11 cellular contexts compared by ENCODE assay signal in the genomic region with DNA sequence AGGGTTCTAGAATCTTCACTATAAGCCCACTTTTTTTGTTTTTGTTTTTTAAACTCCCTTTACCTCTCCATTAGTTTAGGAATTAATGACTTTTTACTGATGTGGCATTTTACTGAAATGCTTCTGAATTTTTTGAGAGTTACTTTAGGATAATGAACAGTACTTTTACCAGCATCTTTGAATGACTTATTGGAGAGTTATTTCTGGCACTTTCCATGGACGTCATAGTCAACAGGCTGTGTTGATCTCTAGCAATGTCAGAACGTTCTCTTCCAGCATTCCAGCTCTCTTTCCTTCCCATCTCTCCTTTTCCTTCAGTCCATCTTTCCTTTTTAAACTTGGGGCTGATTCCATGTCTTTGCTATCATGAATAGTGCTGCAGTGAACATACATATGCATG. TPM values are rescaled to one million over a fixed set of nuclear protein-coding genes. Genes with fewer than 3 reads are reported as not detected.
DNase-seq lines count a peak whose midpoint lies in the region; TF ChIP-seq lines count a peak whose summit lies in the region.
"Had no signal": no experiment of that assay in that cellular context is flagged by ENCODE, and none has a peak within 500 bp of the region (broad histone marks: within the 10 kb centered on the region; RNA-seq: fewer than 3 reads in every experiment).

No MANE protein-coding gene starts in this region.

- CTCF ChIA-PET in A673 (lab: Charles Lee): no interaction called here

- H3K36me3 Mint-ChIP-seq in glutamatergic neuron (ENCODE audit: unreplicated experiment): peaks cover 12% of the 10 kb centered on the region

- intact Hi-C loops in A673 (cut with micrococcal nuclease; ENCODE audit: unreplicated experiment): no loop called here

- no peak overlapping the region for H3K27ac Mint-ChIP-seq in glutamatergic neuron (ENCODE audit: unreplicated experiment)
- H3K27ac Mint-ChIP-seq: activated CD4-positive, alpha-beta T cell treated with anti-CD3 and anti-CD28 coated beads, Interleukin-2, amount 10 ng/mL, durations not matched to agents 7 days and 5 days had no signal

- TF ChIP-seq CTCF in A673 (conservative IDR thresholded peaks at IDR 0.05; ENCODE audit: low read depth, low read length) (no peak), glutamatergic neuron (IDR thresholded peaks at IDR 0.05; ENCODE audit: partially characterized antibody, unreplicated experiment) (no peak)

- peak; percentile 14 for DNase-seq in A673 (ENCODE audit: low spot score)
- peak; percentile 50 for DNase-seq in NCI-H226
- peak; percentile 74 for DNase-seq in fibroblast of gingiva (ENCODE audit: low read depth)
- DNase-seq in non-pigmented ciliary epithelial cell (ENCODE audit: low read depth): peak; percentile 65
- DNase-seq in NCI-H2029 (lab: John Stamatoyannopoulos, UW): no peak
- no peak for DNase-seq in glutamatergic neuron
- DNase-seq in NCI-H2081 treated with DMSO at 0.1 percent for 48 hours (lab: John Stamatoyannopoulos, UW): no peak
- no peak for DNase-seq in activated naive CD4-positive, alpha-beta T cell treated with Interleukin-2 at 50 U/mL for 16 hours
- DNase-seq: activated CD4-positive, alpha-beta T cell treated with anti-CD3 and anti-CD28 coated beads, Interleukin-2, amount 10 ng/mL, durations not matched to agents 7 days and 5 days; body of pancreas had no signal

- peaks cover 23% of the 10 kb centered on the region for H3K4me1 ChIP-seq in A673 (ENCODE audit: insufficient read depth, low read length, poor library complexity, severe bottlenecking)
- H3K4me1 ChIP-seq: body of pancreas had no signal

- H3K27me3 Mint-ChIP-seq in glutamatergic neuron (ENCODE audit: unreplicated experiment): peaks cover 2% of the 10 kb centered on the region
- H3K27me3 Mint-ChIP-seq: activated CD4-positive, alpha-beta T cell treated with anti-CD3 and anti-CD28 coated beads, Interleukin-2, amount 10 ng/mL, durations not matched to agents 7 days and 5 days had no signal

- peak overlapping the region; percentile 34 for H3K27ac ChIP-seq in A673 (ENCODE audit: low read depth, low read length, poor library complexity, severe bottlenecking)
- H3K27ac ChIP-seq: body of pancreas, C4-2B had no signal

- no peaks in the 10 kb centered on the region for H3K9me3 ChIP-seq in A673 (ENCODE audit: low read depth, low read length, poor library complexity, severe bottlenecking)
- H3K9me3 ChIP-seq: body of pancreas had no signal

- peaks cover 8% of the 10 kb centered on the region for H3K4me1 Mint-ChIP-seq in glutamatergic neuron (ENCODE audit: low read depth, unreplicated experiment)
- H3K4me1 Mint-ChIP-seq: activated CD4-positive, alpha-beta T cell treated with anti-CD3 and anti-CD28 coated beads, Interleukin-2, amount 10 ng/mL, durations not matched to agents 7 days and 5 days had no signal

- H3K27me3 ChIP-seq in A673 (replicated peaks; ENCODE audit: insufficient read depth, low read depth, low read length, poor library complexity): no peaks in the 10 kb centered on the region
- H3K27me3 ChIP-seq: body of pancreas had no signal

- POLR2A ChIA-PET in A673 (lab: Charles Lee; ENCODE audit: low non-redundant PET): no interaction called here

- H3K9me3 Mint-ChIP-seq in glutamatergic neuron (ENCODE audit: unreplicated experiment): no peaks in the 10 kb centered on the region

- no peak overlapping the region for H3K4me3 ChIP-seq in A673 (ENCODE audit: low read depth, low read length, poor library complexity, severe bottlenecking)
- H3K4me3 ChIP-seq: body of pancreas had no signal

- no peak overlapping the region for H3K4me3 Mint-ChIP-seq in glutamatergic neuron (ENCODE audit: unreplicated experiment)
- H3K4me3 Mint-ChIP-seq: activated CD4-positive, alpha-beta T cell treated with anti-CD3 and anti-CD28 coated beads, Interleukin-2, amount 10 ng/mL, durations not matched to agents 7 days and 5 days had no signal

- no TSS peak for BruUV-seq in A673 (replicated peaks; lab: Mats Ljungman, UMichigan)

- H3K36me3 ChIP-seq in A673 (ENCODE audit: insufficient read depth, low read length, poor library complexity, severe bottlenecking): peaks cover 10% of the 10 kb centered on the region

RNA-seq across cellular contexts. Expression of a gene that starts 48.5 kb away (rescaled TPM):
- total RNA-seq in A673 (2021): 207 and 209 TPM in 2 replicates
- total RNA-seq in glutamatergic neuron (ENCODE audit: unreplicated experiment): 121 TPM

Comparison
In these comparisons a context has a peak if more than half of its experiments do, and no peak if none do; other contexts are left out.
1. DNase-seq: peak in A673 (single experiment), NCI-H226 (single experiment), fibroblast of gingiva (single experiment) and non-pigmented ciliary epithelial cell (single experiment); none in NCI-H2029 (single experiment), glutamatergic neuron (single experiment), NCI-H2081 treated with DMSO at 0.1 percent for 48 hours (single experiment) and activated naive CD4-positive, alpha-beta T cell treated with Interleukin-2 at 50 U/mL for 16 hours (single experiment).